Comparison of ENCODE assay signal across 18 cellular contexts in the genomic region with DNA sequence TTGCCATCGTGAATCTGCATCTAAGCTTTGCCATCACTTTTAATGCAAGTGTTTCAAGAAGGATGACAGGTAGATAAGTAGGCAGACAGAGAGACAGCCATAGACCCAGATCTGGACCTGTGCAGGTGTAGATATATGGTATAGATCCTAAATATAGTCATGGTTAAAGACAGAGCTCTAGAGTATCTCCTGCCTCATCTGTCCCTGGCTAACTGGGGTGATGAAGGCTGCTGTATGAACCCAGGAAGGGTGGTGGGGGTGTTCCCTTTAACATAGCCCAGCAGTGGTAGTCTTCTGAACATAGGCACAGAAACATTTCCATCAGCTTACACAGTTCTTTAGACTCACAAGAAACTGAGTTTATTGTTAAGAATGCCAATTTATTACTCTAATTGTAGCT.
DNase-seq lines count a peak whose midpoint lies in the region; ATAC-seq, FAIRE-seq and TF ChIP-seq lines count a peak whose summit lies in the region.
"Had no signal": no experiment of that assay in that cellular context is flagged by ENCODE, and none has a peak within 500 bp of the region (broad histone marks: within the 10 kb centered on the region; RNA-seq: fewer than 3 reads in every experiment).

No MANE protein-coding gene starts in this region.

- no peaks in the 10 kb centered on the region for H4K20me1 ChIP-seq in astrocyte (ENCODE audit: insufficient read depth, low read length)

- peak overlapping the region; percentile 32 for H3K4me2 ChIP-seq in astrocyte (ENCODE audit: low read length)
- peak overlapping the region; percentile 34 for H3K4me2 ChIP-seq in skeletal muscle satellite cell (ENCODE audit: low read length)

- no peak overlapping the region for H2AFZ ChIP-seq in astrocyte (ENCODE audit: low read depth, low read length)

- no peak overlapping the region for H3K4me3 ChIP-seq in astrocyte (ENCODE audit: insufficient read depth, low read depth, low read length)
- H3K4me3 ChIP-seq in skeletal muscle satellite cell (ENCODE audit: low read length), result no peak overlapping the region

- H3K27me3 Mint-ChIP-seq in activated naive CD8-positive, alpha-beta T cell treated with anti-CD3 and anti-CD28 coated beads, Interleukin-2, amount 50 U/mL, for 24 hours, result peaks cover 9% of the 10 kb centered on the region
- peaks cover 4% of the 10 kb centered on the region for H3K27me3 Mint-ChIP-seq in activated naive CD8-positive, alpha-beta T cell treated with anti-CD3 and anti-CD28 coated beads for 36 hours
- H3K27me3 Mint-ChIP-seq in HFFc6 (ENCODE audit: insufficient read depth) (no peaks in the 10 kb centered on the region), astrocyte (ENCODE audit: low read depth, unreplicated experiment) (peaks cover 1% of the 10 kb centered on the region), mesothelial cell of epicardium (ENCODE audit: low read depth) (no peaks in the 10 kb centered on the region)
- H3K27me3 Mint-ChIP-seq: progenitor cell of endocrine pancreas had no signal

- no peak for DNase-seq in activated naive CD8-positive, alpha-beta T cell treated with anti-CD3 and anti-CD28 coated beads, Interleukin-2, amount 50 U/mL, for 24 hours
- DNase-seq in activated naive CD8-positive, alpha-beta T cell treated with anti-CD3 and anti-CD28 coated beads for 36 hours, result no peak
- DNase-seq in HFFc6 (no peak), astrocyte (ENCODE audit: low read depth) (no peak), mesothelial cell of epicardium (ENCODE audit: low spot score in 2 of 2, unreplicated experiment in 2 of 2) (no peak), COLO829 (ENCODE audit: low spot score) (no peak)
- DNase-seq: 8988T; activated CD8-positive, alpha-beta memory T cell treated with anti-CD3 and anti-CD28 coated beads for 24 hours; DMS79; H7 had no signal

- H3K9me3 Mint-ChIP-seq in activated naive CD8-positive, alpha-beta T cell treated with anti-CD3 and anti-CD28 coated beads, Interleukin-2, amount 50 U/mL, for 24 hours, result no peaks in the 10 kb centered on the region
- H3K9me3 Mint-ChIP-seq in activated naive CD8-positive, alpha-beta T cell treated with anti-CD3 and anti-CD28 coated beads for 36 hours, result no peaks in the 10 kb centered on the region
- H3K9me3 Mint-ChIP-seq in HFFc6, result no peaks in the 10 kb centered on the region
- no peaks in the 10 kb centered on the region for H3K9me3 Mint-ChIP-seq in astrocyte (ENCODE audit: unreplicated experiment)
- no peaks in the 10 kb centered on the region for H3K9me3 Mint-ChIP-seq in mesothelial cell of epicardium
- H3K9me3 Mint-ChIP-seq: activated T-helper 1 cell treated with anti-CD3 and anti-CD28 coated beads, Interleukin-12 subunit alpha, Interleukin-12 subunit beta, Interleukin-2, Interleukin-4 antibody, amounts not matched to agents 30 ng/mL and 10 ng/mL and 1 ng/mL, durations not matched to agents 14 hours and 24 hours and 36 hours; central memory CD8-positive, alpha-beta T cell; WTC11 had no signal

- no peak overlapping the region for H3K9ac ChIP-seq in astrocyte (ENCODE audit: low read length)
- no peak overlapping the region for H3K9ac ChIP-seq in skeletal muscle satellite cell (ENCODE audit: low read depth, low read length)

- no peaks in the 10 kb centered on the region for H3K79me2 ChIP-seq in astrocyte (ENCODE audit: insufficient read depth, low read length)

- no peak overlapping the region for H3K4me3 Mint-ChIP-seq in activated naive CD8-positive, alpha-beta T cell treated with anti-CD3 and anti-CD28 coated beads, Interleukin-2, amount 50 U/mL, for 24 hours
- no peak overlapping the region for H3K4me3 Mint-ChIP-seq in activated naive CD8-positive, alpha-beta T cell treated with anti-CD3 and anti-CD28 coated beads for 36 hours
- H3K4me3 Mint-ChIP-seq in HFFc6 (peak overlapping the region; percentile 34; the same call in 1 of the 2 replicates), astrocyte (ENCODE audit: unreplicated experiment) (no peak overlapping the region), mesothelial cell of epicardium (no peak overlapping the region)
- H3K4me3 Mint-ChIP-seq: activated T-helper 1 cell treated with anti-CD3 and anti-CD28 coated beads, Interleukin-12 subunit alpha, Interleukin-12 subunit beta, Interleukin-2, Interleukin-4 antibody, amounts not matched to agents 30 ng/mL and 10 ng/mL and 1 ng/mL, durations not matched to agents 14 hours and 24 hours and 36 hours; central memory CD8-positive, alpha-beta T cell; WTC11 had no signal

- TF ChIP-seq CTCF in HFFc6 (IDR thresholded peaks at IDR 0.05) (no peak), astrocyte (IDR thresholded peaks at IDR 0.05; ENCODE audit: insufficient read depth, low read depth, low read length) (no peak), mesothelial cell of epicardium (IDR thresholded peaks at IDR 0.05; ENCODE audit: unreplicated experiment) (no peak)

- H3K4me1 ChIP-seq in astrocyte (ENCODE audit: insufficient read depth, low read length) (peaks cover 14% of the 10 kb centered on the region), skeletal muscle satellite cell (ENCODE audit: control insufficient read depth, insufficient read depth, low read length) (peaks cover 15% of the 10 kb centered on the region)

- no peak overlapping the region for H3K27ac Mint-ChIP-seq in activated naive CD8-positive, alpha-beta T cell treated with anti-CD3 and anti-CD28 coated beads, Interleukin-2, amount 50 U/mL, for 24 hours
- H3K27ac Mint-ChIP-seq in activated naive CD8-positive, alpha-beta T cell treated with anti-CD3 and anti-CD28 coated beads for 36 hours, result no peak overlapping the region
- peak overlapping the region; percentile 29 for H3K27ac Mint-ChIP-seq in HFFc6
- no peak overlapping the region for H3K27ac Mint-ChIP-seq in astrocyte (ENCODE audit: unreplicated experiment)
- no peak overlapping the region for H3K27ac Mint-ChIP-seq in mesothelial cell of epicardium
- H3K27ac Mint-ChIP-seq: activated T-helper 1 cell treated with anti-CD3 and anti-CD28 coated beads, Interleukin-12 subunit alpha, Interleukin-12 subunit beta, Interleukin-2, Interleukin-4 antibody, amounts not matched to agents 30 ng/mL and 10 ng/mL and 1 ng/mL, durations not matched to agents 14 hours and 24 hours and 36 hours; progenitor cell of endocrine pancreas; WTC11 had no signal

- no peaks in the 10 kb centered on the region for H3K9me3 ChIP-seq in astrocyte (ENCODE audit: insufficient read depth, low read depth, low read length)
- no peaks in the 10 kb centered on the region for H3K9me3 ChIP-seq in skeletal muscle satellite cell (replicated peaks; ENCODE audit: low read length)

- no peak for FAIRE-seq in astrocyte (lab: Jason Lieb, UNC)
- FAIRE-seq: urothelium cell line had no signal

- H3K36me3 Mint-ChIP-seq in activated naive CD8-positive, alpha-beta T cell treated with anti-CD3 and anti-CD28 coated beads, Interleukin-2, amount 50 U/mL, for 24 hours (ENCODE audit: low read depth), result no peaks in the 10 kb centered on the region
- no peaks in the 10 kb centered on the region for H3K36me3 Mint-ChIP-seq in activated naive CD8-positive, alpha-beta T cell treated with anti-CD3 and anti-CD28 coated beads for 36 hours
- H3K36me3 Mint-ChIP-seq in HFFc6 (ENCODE audit: low read depth), result no peaks in the 10 kb centered on the region
- no peaks in the 10 kb centered on the region for H3K36me3 Mint-ChIP-seq in astrocyte (ENCODE audit: low read depth, unreplicated experiment)
- H3K36me3 Mint-ChIP-seq in mesothelial cell of epicardium, result no peaks in the 10 kb centered on the region
- H3K36me3 Mint-ChIP-seq: WTC11 had no signal

- H3K27ac ChIP-seq in astrocyte (ENCODE audit: low read depth, low read length), result peak overlapping the region; percentile 25
- H3K27ac ChIP-seq: C4-2B had no signal

- H3K27me3 ChIP-seq in astrocyte (ENCODE audit: insufficient read depth, low read length) (no peaks in the 10 kb centered on the region), skeletal muscle satellite cell (ENCODE audit: control insufficient read depth, insufficient read depth, low read length) (no peaks in the 10 kb centered on the region)

- H3K4me1 Mint-ChIP-seq in activated naive CD8-positive, alpha-beta T cell treated with anti-CD3 and anti-CD28 coated beads, Interleukin-2, amount 50 U/mL, for 24 hours, result peaks cover 4% of the 10 kb centered on the region
- no peaks in the 10 kb centered on the region for H3K4me1 Mint-ChIP-seq in activated naive CD8-positive, alpha-beta T cell treated with anti-CD3 and anti-CD28 coated beads for 36 hours
- H3K4me1 Mint-ChIP-seq in HFFc6 (ENCODE audit: low read depth), result peaks cover 25% of the 10 kb centered on the region
- peaks cover 7% of the 10 kb centered on the region for H3K4me1 Mint-ChIP-seq in astrocyte (ENCODE audit: low read depth, unreplicated experiment)
- peaks cover 3% of the 10 kb centered on the region for H3K4me1 Mint-ChIP-seq in mesothelial cell of epicardium
- H3K4me1 Mint-ChIP-seq: central memory CD8-positive, alpha-beta T cell had no signal

- no peaks in the 10 kb centered on the region for H3K36me3 ChIP-seq in astrocyte (ENCODE audit: insufficient read depth, low read length)
- no peaks in the 10 kb centered on the region for H3K36me3 ChIP-seq in skeletal muscle satellite cell (ENCODE audit: insufficient read depth, low read length)

- ATAC-seq in activated naive CD8-positive, alpha-beta T cell treated with anti-CD3 and anti-CD28 coated beads, Interleukin-2, amount 50 U/mL, for 24 hours, result peak; percentile 9
- ATAC-seq in HG02885 (IDR thresholded peaks at IDR 0.05; ENCODE audit: poor library complexity, unreplicated experiment), result no peak
- ATAC-seq: WTC11 had no signal
